Comparison of ENCODE assay signal across 8 cellular contexts in genomic region chr12:107992870-107993451, GRCh38.
DNase-seq lines count a peak whose midpoint lies in the region; ATAC-seq and TF ChIP-seq lines count a peak whose summit lies in the region.

No MANE protein-coding gene starts in this region.

- H4K20me1 ChIP-seq in hepatocyte (ENCODE audit: insufficient read depth, poor library complexity, severe bottlenecking): no peaks in the 10 kb centered on the region

- no peak overlapping the region for H3K4me2 ChIP-seq in hepatocyte

- H3K4me1 ChIP-seq in hepatocyte (ENCODE audit: insufficient read depth): no peaks in the 10 kb centered on the region

- peak; percentile 3 for DNase-seq in stimulated activated CD4-positive, alpha-beta T cell treated with anti-CD3 and anti-CD28 coated beads, Interleukin-4, amount 100 ng/mL, for 24 hours
- DNase-seq in stimulated activated CD4-positive, alpha-beta T cell treated with anti-CD3 and anti-CD28 coated beads, Interleukin-4, amount 100 ng/mL, for 4 hours: no peak
- DNase-seq in M059J (ENCODE audit: low read depth) (peak; percentile 34), SK-N-DZ (ENCODE audit: low spot score) (peak; percentile 30), hepatocyte (ENCODE audit: low spot score) (peak; percentile 73), activated gamma-delta T cell treated with Interleukin-2 at 50 U/mL for 16 hours (no peak)

- no peak overlapping the region for H3K4me3 ChIP-seq in hepatocyte

- H3K9me2 ChIP-seq in hepatocyte (replicated peaks; ENCODE audit: insufficient read depth): no peaks in the 10 kb centered on the region

- no peaks in the 10 kb centered on the region for H3K79me2 ChIP-seq in hepatocyte

- no peak for ATAC-seq in HG02840 (IDR thresholded peaks at IDR 0.05; ENCODE audit: low FRiP score, unreplicated experiment)
- no peak for ATAC-seq in GM21737 (IDR thresholded peaks at IDR 0.05; ENCODE audit: unreplicated experiment)

- H3K9me3 ChIP-seq in hepatocyte (ENCODE audit: low read depth): no peaks in the 10 kb centered on the region

- 44% methylated on average over 4 of the region's 4 CpGs for WGBS in hepatocyte (ENCODE audit: low lambda C conversion rate, missing lambda C conversion rate)

- no peaks in the 10 kb centered on the region for H3K36me3 ChIP-seq in hepatocyte (replicated peaks; ENCODE audit: insufficient read depth, low read depth)

- no peak overlapping the region for H2AFZ ChIP-seq in hepatocyte

- peak; percentile 60 for TF ChIP-seq CTCF in hepatocyte (IDR thresholded peaks at IDR 0.05; ENCODE audit: poor library complexity)

- no peak overlapping the region for H3K27ac ChIP-seq in hepatocyte

- H3K27me3 ChIP-seq in hepatocyte: peaks cover 9% of the 10 kb centered on the region

Comparison
In these comparisons a context has a peak if more than half of its experiments do, and no peak if none do; other contexts are left out.
1. DNase-seq: peak in stimulated activated CD4-positive, alpha-beta T cell treated with anti-CD3 and anti-CD28 coated beads, Interleukin-4, amount 100 ng/mL, for 24 hours (single experiment), M059J (single experiment), SK-N-DZ (single experiment) and hepatocyte (single experiment); none in stimulated activated CD4-positive, alpha-beta T cell treated with anti-CD3 and anti-CD28 coated beads, Interleukin-4, amount 100 ng/mL, for 4 hours (0 of 2) and activated gamma-delta T cell treated with Interleukin-2 at 50 U/mL for 16 hours (single experiment).